ENCODE assay signal across 16 cellular contexts in genomic region chr16:49993579-49993978, GRCh38. TPM values are rescaled to one million over a fixed set of nuclear protein-coding genes. Genes with fewer than 3 reads are reported as not detected.
A peak's percentile ranks its signal among the peaks of the same experiment; 100 is the strongest.
DNase-seq lines count a peak whose midpoint lies in the region; ATAC-seq, FAIRE-seq and TF ChIP-seq lines count a peak whose summit lies in the region.
"Had no signal": no experiment of that assay in that cellular context is flagged by ENCODE, and none has a peak within 500 bp of the region (broad histone marks: within the 10 kb centered on the region; RNA-seq: fewer than 3 reads in every experiment).

No MANE protein-coding gene starts in this region.

- TF ChIP-seq POLR2A in GM12878 (IDR thresholded peaks at IDR 0.05; ENCODE audit: low read depth, low read length): no peak

- peaks cover 24% of the 10 kb centered on the region for H3K4me1 Mint-ChIP-seq in activated T-cell treated with anti-CD3 and anti-CD28 coated beads, Interleukin-2, amount 50 U/mL, for 72 hours (ENCODE audit: low read depth)
- H3K4me1 Mint-ChIP-seq in osteocyte (ENCODE audit: unreplicated experiment): no peaks in the 10 kb centered on the region
- H3K4me1 Mint-ChIP-seq: B cell had no signal

- SMC1A ChIA-PET in GM12878 (lab: Charles Lee; ENCODE audit: uncharacterized antibody, unreplicated experiment): interaction anchor here (0.8 kb wide), 1 partner anchor 31 kb away, joined by 3 read pairs; the partner anchor contains the start of gene CNEP1R1

- no peaks in the 10 kb centered on the region for H3K79me2 ChIP-seq in GM12878 (ENCODE audit: control insufficient read depth, insufficient read depth, low read length)

- no TSS peak for BruUV-seq in GM12878 (replicated peaks; lab: Mats Ljungman, UMichigan)

- no peaks in the 10 kb centered on the region for H3K9me3 ChIP-seq in GM12878 (replicated peaks; ENCODE audit: control insufficient read depth, insufficient read depth, low read length)

- no peak for TF ChIP-seq CTCF in GM12878 (IDR thresholded peaks at IDR 0.05 in 2 of 3, conservative IDR thresholded peaks at IDR 0.05 in 1 of 3; ENCODE audit: control insufficient read depth in 2 of 3, extremely low read depth in 1 of 3, insufficient read depth in 1 of 3, low read depth in 3 of 3, low read length in 3 of 3)
- TF ChIP-seq CTCF in osteocyte (IDR thresholded peaks at IDR 0.05): no peak

- CTCF ChIA-PET in GM12878 (lab: Yijun Ruan, JAX): no interaction called here

- peak overlapping the region; percentile 15 to 46 for H3K4me3 Mint-ChIP-seq in activated T-cell treated with anti-CD3 and anti-CD28 coated beads, Interleukin-2, amount 50 U/mL, for 72 hours
- H3K4me3 Mint-ChIP-seq in osteocyte (ENCODE audit: unreplicated experiment): no peak overlapping the region
- H3K4me3 Mint-ChIP-seq: B cell; CD4-positive, alpha-beta T cell; GM23338 had no signal

- no peak overlapping the region for H3K4me2 ChIP-seq in GM12878 (ENCODE audit: control insufficient read depth, insufficient read depth)
- H3K4me2 ChIP-seq: GM23338 had no signal

- H3K4me1 ChIP-seq in GM12878 (ENCODE audit: control insufficient read depth, insufficient read depth, low read length): no peaks in the 10 kb centered on the region

- no peaks in the 10 kb centered on the region for H3K27me3 ChIP-seq in GM12878 (replicated peaks in 1 of 2; ENCODE audit: control insufficient read depth in 2 of 2, insufficient read depth in 2 of 2, low read length in 1 of 2)

- RAD21 ChIA-PET in GM12878 (lab: Charles Lee; ENCODE audit: unreplicated experiment): interaction anchor here (0.6 kb wide), 1 partner anchor 29 kb away, joined by 3 read pairs; no protein-coding TSS in a partner anchor

- no peak overlapping the region for H3K27ac ChIP-seq in GM12878 (ENCODE audit: control insufficient read depth, insufficient read depth)

- peak; percentile 96 to 98 for ATAC-seq in activated T-cell treated with anti-CD3 and anti-CD28 coated beads, Interleukin-2, amount 50 U/mL, for 72 hours (replicated peaks in 1 of 2)
- ATAC-seq in GM18867 (IDR thresholded peaks at IDR 0.05; ENCODE audit: unreplicated experiment) (peak; percentile 69), GM12878 (peak; percentile 79), GM21528 (IDR thresholded peaks at IDR 0.05; ENCODE audit: low FRiP score, unreplicated experiment) (no peak)
- ATAC-seq: GM23338, K562 had no signal

- H3K36me3 ChIP-seq in GM12878 (ENCODE audit: control insufficient read depth in 2 of 2, insufficient read depth in 2 of 2, low read length in 1 of 2): no peaks in the 10 kb centered on the region

- no peak overlapping the region for H3K4me3 ChIP-seq in GM12878
- H3K4me3 ChIP-seq: GM23338, K562 had no signal

- peaks cover 30% of the 10 kb centered on the region for H3K27me3 Mint-ChIP-seq in activated T-cell treated with anti-CD3 and anti-CD28 coated beads, Interleukin-2, amount 50 U/mL, for 72 hours (ENCODE audit: low read depth)
- peaks cover 29% of the 10 kb centered on the region for H3K27me3 Mint-ChIP-seq in osteocyte (ENCODE audit: unreplicated experiment)

- intact Hi-C loops in GM12878 (cut with micrococcal nuclease; ENCODE audit: unreplicated experiment): no loop called here

- WGBS in GM12878 (ENCODE audit: insufficient coverage, insufficient replicate concordance, low lambda C conversion rate, missing lambda C conversion rate): 0% methylated on average over 1 of the region's 1 CpG

- TF ChIP-seq RAD21 in GM12878 (IDR thresholded peaks at IDR 0.05; ENCODE audit: insufficient read depth, low read depth, low read length): no peak

- no peaks in the 10 kb centered on the region for H3K9me3 Mint-ChIP-seq in activated T-cell treated with anti-CD3 and anti-CD28 coated beads, Interleukin-2, amount 50 U/mL, for 72 hours
- H3K9me3 Mint-ChIP-seq in osteocyte (ENCODE audit: unreplicated experiment): no peaks in the 10 kb centered on the region
- H3K9me3 Mint-ChIP-seq: CD4-positive, alpha-beta T cell; GM23338 had no signal

- H3K36me3 Mint-ChIP-seq in activated T-cell treated with anti-CD3 and anti-CD28 coated beads, Interleukin-2, amount 50 U/mL, for 72 hours (ENCODE audit: insufficient read depth in 2 of 2): no peaks in the 10 kb centered on the region
- H3K36me3 Mint-ChIP-seq in osteocyte (ENCODE audit: unreplicated experiment): no peaks in the 10 kb centered on the region

- H4K20me1 ChIP-seq in GM12878 (ENCODE audit: control insufficient read depth, insufficient read depth): no peaks in the 10 kb centered on the region

- no peak overlapping the region for H3K9ac ChIP-seq in GM12878 (ENCODE audit: control insufficient read depth, insufficient read depth, low read length)

- no peak for FAIRE-seq in GM12878 (lab: Jason Lieb, UNC)
- FAIRE-seq: GM12892, K562 had no signal

- POLR2A ChIA-PET in GM12878 (lab: Charles Lee): no interaction called here

- no peak overlapping the region for H2AFZ ChIP-seq in GM12878 (ENCODE audit: control insufficient read depth, low read depth, low read length)
- H2AFZ ChIP-seq: GM23338 had no signal

- peak overlapping the region; percentile 16 for H3K27ac Mint-ChIP-seq in activated T-cell treated with anti-CD3 and anti-CD28 coated beads, Interleukin-2, amount 50 U/mL, for 72 hours
- H3K27ac Mint-ChIP-seq in osteocyte (ENCODE audit: unreplicated experiment): no peak overlapping the region
- H3K27ac Mint-ChIP-seq: B cell; CD4-positive, alpha-beta T cell; GM23338 had no signal

- in situ Hi-C loops in GM12878 (cut with MboI): no loop called here

- no peak for TF ChIP-seq EP300 in GM12878 (IDR thresholded peaks at IDR 0.05; ENCODE audit: borderline replicate concordance in 1 of 2, control insufficient read depth in 1 of 2, low read depth in 2 of 2, low read length in 2 of 2)

- DNase-seq in activated T-cell treated with anti-CD3 and anti-CD28 coated beads, Interleukin-2, amount 50 U/mL, for 72 hours: peak; percentile 7 to 13
- DNase-seq in activated T-cell treated with anti-CD3 and anti-CD28 coated beads, Interleukin-2, amount 50 U/mL, for 1 hour: no peak
- no peak for DNase-seq in GM12878 (ENCODE audit: low read depth, low spot score)
- no peak for DNase-seq in osteocyte (ENCODE audit: extremely low spot score, unreplicated experiment)
- DNase-seq in NCI-H2196 treated with DMSO at 0.1 percent for 48 hours (lab: John Stamatoyannopoulos, UW; ENCODE audit: unreplicated experiment): no peak
- DNase-seq: ACHN; C1 segment of cervical spinal cord; Calu3; CD4-positive, alpha-beta T cell; H7 had no signal

TF ChIP-seq in GM12878, 131 proteins besides CTCF, POLR2A, EP300 and RAD21 (continues in another document):
- TF ChIP-seq JUNB (IDR thresholded peaks at IDR 0.05) (peak; percentile 28; the same call in 1 of the 2 replicates), TAF1 (IDR thresholded peaks at IDR 0.05; ENCODE audit: borderline replicate concordance, low read depth, low read length) (no peak), USF2 (IDR thresholded peaks at IDR 0.05; ENCODE audit: borderline replicate concordance, low read depth, low read length) (no peak)

RNA-seq across cellular contexts. Expression of gene CNEP1R1, which starts 31.4 kb away (rescaled TPM):
- 10 to 100 TPM; 28.6 to 30.8 TPM for total RNA-seq in activated T-cell treated with anti-CD3 and anti-CD28 coated beads, Interleukin-2, amount 50 U/mL, for 72 hours
- total RNA-seq in GM12878 (2013; cell fraction: nucleolus; rRNA removed): 44.3 and 47.8 TPM in 2 replicates
- 18.1 and 19.8 TPM in 2 replicates for total RNA-seq in GM12878 (2014; rRNA removed)
- total RNA-seq in GM12878 (2014; rRNA removed; fragmentation: Illumina TruSeq; extraction: Trizol): 17.1 and 17.5 TPM in 2 replicates
- total RNA-seq in GM12878 (2021): 13.7 and 14.0 TPM in 2 replicates
- polyA plus RNA-seq in GM12878 (2011; ENCODE audit: low read depth): 4.9 TPM
- polyA plus RNA-seq in GM12878 (2011; rRNA removed): 29.2 and 39.7 TPM in 2 replicates
- polyA plus RNA-seq in GM12878 (2011; cell fraction: cytosol; rRNA removed): 14.1 and 15.4 TPM in 2 replicates
- 15.4 and 16.7 TPM in 2 replicates for polyA plus RNA-seq in GM12878 (2011; cell fraction: nucleus; rRNA removed)
- 8.8 and 11.9 TPM in 2 replicates for polyA plus RNA-seq in GM12878 (2012)
- 13.8 and 17.0 TPM in 2 replicates for polyA plus RNA-seq in GM12878 (2014; fragmentation: Illumina TruSeq; extraction: Trizol)
- 10 to 100 TPM; 11.5 to 15.7 TPM for polyA plus RNA-seq in GM12878 (2014; fragmentation: Nextera tagmentation; extraction: Ambion mirVana)
- polyA plus RNA-seq in GM12878 (2014; rRNA removed): 13.1 and 14.1 TPM in 2 replicates
- 10 to 100 TPM; 15.4 to 16.8 TPM for polyA plus RNA-seq in GM12878 (2016; fragmentation: Nextera tagmentation; extraction: Ambion mirVana)
- 15.5 and 19.2 TPM in 2 replicates for polyA minus RNA-seq in GM12878 (2011; rRNA and poly(A)+ RNA removed)
- 12.8 and 13.5 TPM in 2 replicates for polyA minus RNA-seq in GM12878 (2011; cell fraction: cytosol; rRNA and poly(A)+ RNA removed)
- 14.3 and 26.3 TPM in 2 replicates for polyA minus RNA-seq in GM12878 (2011; cell fraction: nucleus; rRNA and poly(A)+ RNA removed)
- total RNA-seq in osteocyte: 19.7 and 23.0 TPM in 2 replicates

Comparison
In these comparisons a context has a peak if more than half of its experiments do, and no peak if none do; other contexts are left out.
1. DNase-seq: peak in activated T-cell treated with anti-CD3 and anti-CD28 coated beads, Interleukin-2, amount 50 U/mL, for 72 hours (2 of 2); none in activated T-cell treated with anti-CD3 and anti-CD28 coated beads, Interleukin-2, amount 50 U/mL, for 1 hour (single experiment), GM12878 (single experiment), osteocyte (single experiment) and NCI-H2196 treated with DMSO at 0.1 percent for 48 hours (single experiment).